ENCODE assay signal across 9 cellular contexts in the genomic region with DNA sequence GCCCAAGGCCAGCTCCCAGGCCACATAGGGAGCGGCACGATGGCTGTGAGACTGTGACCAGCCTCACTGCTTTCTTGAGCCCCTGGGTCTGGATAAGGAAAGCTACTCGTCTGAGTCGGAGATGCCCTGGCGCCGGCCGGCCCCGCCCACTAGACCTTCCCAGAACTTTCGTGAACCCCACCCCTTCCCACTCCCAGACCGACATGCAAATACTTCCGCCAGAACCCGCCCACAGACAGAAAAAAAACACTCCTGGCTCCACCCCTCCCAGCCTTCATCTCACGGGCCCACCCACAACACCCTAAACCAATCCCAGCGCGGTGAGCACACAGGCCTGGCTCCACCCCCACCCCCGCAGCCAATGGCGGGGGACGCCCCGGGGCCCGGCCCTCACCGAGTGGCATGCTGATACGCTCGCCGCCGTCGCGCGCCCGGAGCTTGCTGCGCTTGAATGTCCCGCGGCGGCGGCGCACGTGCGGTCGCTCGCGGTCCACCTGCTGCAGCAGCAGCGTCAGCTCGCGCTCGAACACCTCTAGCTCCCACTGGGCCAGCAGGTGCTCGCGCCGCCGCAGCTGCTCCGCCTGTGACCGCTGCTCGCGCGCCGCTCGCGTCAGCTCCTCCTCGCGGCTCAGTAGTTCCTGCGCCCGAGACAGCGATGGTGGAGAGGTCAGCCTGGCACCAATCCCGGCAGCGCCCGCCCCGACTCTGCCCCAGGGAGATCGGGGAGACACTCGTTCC. TPM values are rescaled to one million over a fixed set of nuclear protein-coding genes. Genes with fewer than 3 reads are reported as not detected.
DNase-seq lines count a peak whose midpoint lies in the region; ATAC-seq and TF ChIP-seq lines count a peak whose summit lies in the region.
"Had no signal": no experiment of that assay in that cellular context is flagged by ENCODE, and none has a peak within 500 bp of the region (broad histone marks: within the 10 kb centered on the region; RNA-seq: fewer than 3 reads in every experiment).

No MANE protein-coding gene starts in this region.

- H3K4me3 ChIP-seq in AG10803 (ENCODE audit: low read length) (peak overlapping the region; percentile 27), spleen (peak overlapping the region in 4 of 8 donors; percentile 7 to 48 (median 12))

- H3K27ac Mint-ChIP-seq in activated CD4-positive, alpha-beta T cell treated with anti-CD3 and anti-CD28 coated beads, Interleukin-2, amount 10 ng/mL, durations not matched to agents 7 days and 5 days, result no peak overlapping the region

- H3K27me3 ChIP-seq in spleen (replicated peaks in 1 of 7), result no peaks in the 10 kb centered on the region

- no peaks in the 10 kb centered on the region for H3K27me3 Mint-ChIP-seq in activated CD4-positive, alpha-beta T cell treated with anti-CD3 and anti-CD28 coated beads, Interleukin-2, amount 10 ng/mL, durations not matched to agents 7 days and 5 days

- intact Hi-C loops in spleen (cut with DNase I; ENCODE audit: low total_unique reads), result no loop called here

- POLR2A ChIA-PET in activated CD4-positive, alpha-beta T cell treated with anti-CD3 and anti-CD28 coated beads, Interleukin-2, amount 10 ng/mL, durations not matched to agents 7 days and 5 days (lab: Charles Lee), result no interaction called here

- no peaks in the 10 kb centered on the region for H3K9me3 Mint-ChIP-seq in activated CD4-positive, alpha-beta T cell treated with anti-CD3 and anti-CD28 coated beads, Interleukin-2, amount 10 ng/mL, durations not matched to agents 7 days and 5 days
- H3K9me3 Mint-ChIP-seq: activated naive CD4-positive, alpha-beta T cell treated with anti-CD3 and anti-CD28 coated beads, Interleukin-2, amount 50 U/mL, for 72 hours had no signal

- H3K36me3 ChIP-seq in spleen, result peaks cover 0 to 97% (median 79%) of the 10 kb centered on the region in 6 donors

- DNase-seq in AG10803 (ENCODE audit: low read depth) (peak; percentile 94), NCI-H2029 treated with DMSO at 0.1 percent for 48 hours (lab: John Stamatoyannopoulos, UW) (peak; percentile 87), dedifferentiated amniotic fluid mesenchymal stem cell (ENCODE audit: extremely low spot score) (peak; percentile 91), kidney tubule cell (ENCODE audit: low spot score) (peak; percentile 86), spleen (peak; percentile 90)
- no peak for DNase-seq in stimulated activated CD4-positive, alpha-beta T cell treated with anti-CD3 and anti-CD28 coated beads, Interleukin-2, amount 100 ng/mL, for 48 hours
- DNase-seq in activated CD4-positive, alpha-beta T cell treated with anti-CD3 and anti-CD28 coated beads, Interleukin-2, amount 10 ng/mL, durations not matched to agents 7 days and 5 days, result no peak

- no peaks in the 10 kb centered on the region for H3K9me3 ChIP-seq in spleen

- ATAC-seq in HG03342 (IDR thresholded peaks at IDR 0.05; ENCODE audit: unreplicated experiment), result no peak

- H3K4me3 Mint-ChIP-seq in activated CD4-positive, alpha-beta T cell treated with anti-CD3 and anti-CD28 coated beads, Interleukin-2, amount 10 ng/mL, durations not matched to agents 7 days and 5 days, result no peak overlapping the region

- CTCF ChIA-PET in activated CD4-positive, alpha-beta T cell treated with anti-CD3 and anti-CD28 coated beads, Interleukin-2, amount 10 ng/mL, durations not matched to agents 7 days and 5 days (lab: Charles Lee), result interaction anchor here (1.1 to 4.2 kb wide), 2 partner anchors 11 to 14 kb away, joined by 3 to 24 read pairs; no protein-coding TSS in a partner anchor

- WGBS in spleen, 5 donors, result 59 to 84% (median 73%) methylated on average over 25 to 67 of the region's 67 CpGs

- H3K36me3 Mint-ChIP-seq in activated CD4-positive, alpha-beta T cell treated with anti-CD3 and anti-CD28 coated beads, Interleukin-2, amount 10 ng/mL, durations not matched to agents 7 days and 5 days (ENCODE audit: low read depth), result peaks cover 39% of the 10 kb centered on the region

- TF ChIP-seq POLR2A in spleen (IDR thresholded peaks at IDR 0.05), result no peak

- TF ChIP-seq CTCF in AG10803 (conservative IDR thresholded peaks at IDR 0.05; ENCODE audit: low read length) (no peak), spleen (IDR thresholded peaks at IDR 0.05 in 8 of 11, conservative IDR thresholded peaks at IDR 0.05 in 3 of 11) (no peak)

- peaks cover 41 to 79% (median 60%) of the 10 kb centered on the region in 6 donors for H3K4me1 ChIP-seq in spleen

- H3K27ac ChIP-seq in spleen, result peak overlapping the region; percentile 58 to 83 (median 76)

- peaks cover 38% of the 10 kb centered on the region for H3K4me1 Mint-ChIP-seq in activated CD4-positive, alpha-beta T cell treated with anti-CD3 and anti-CD28 coated beads, Interleukin-2, amount 10 ng/mL, durations not matched to agents 7 days and 5 days

RNA-seq across cellular contexts. Expression of a gene that starts 7.0 kb away (rescaled TPM):
- 100 to 1,000 TPM in 3 of 7 donors, 10 to 100 TPM in 4; 93.5 to 158 (median 99.9) TPM for total RNA-seq in spleen
- 100 to 1,000 TPM in 1 of 3 donors, 10 to 100 TPM in 2; 29.4 to 109 (median 97.7) TPM for polyA plus RNA-seq in spleen
- total RNA-seq in activated CD4-positive, alpha-beta T cell treated with anti-CD3 and anti-CD28 coated beads, Interleukin-2, amount 10 ng/mL, durations not matched to agents 7 days and 5 days, result 10 to 100 TPM; 61.0 to 67.1 TPM

RNA-seq across cellular contexts. Expression of a gene that starts 8.5 kb away (rescaled TPM):
- 10 to 100 TPM; 38.6 to 51.3 (median 47.4) TPM for total RNA-seq in spleen
- 10 to 100 TPM in 2 of 3 donors, 1 to 10 TPM in 1; 9.2 to 24.9 (median 17.7) TPM for polyA plus RNA-seq in spleen
- 10 to 100 TPM; 47.7 to 50.2 TPM for total RNA-seq in activated CD4-positive, alpha-beta T cell treated with anti-CD3 and anti-CD28 coated beads, Interleukin-2, amount 10 ng/mL, durations not matched to agents 7 days and 5 days

RNA-seq across cellular contexts. Expression of a gene that starts 11.4 kb away (rescaled TPM):
- 1 to 10 TPM in 4 of 7 donors, under 1 TPM in 3; 0.63 to 3.2 (median 1.1) TPM for total RNA-seq in spleen
- 1 to 10 TPM; 1.9 to 6.2 (median 2.9) TPM for polyA plus RNA-seq in spleen
- total RNA-seq in activated CD4-positive, alpha-beta T cell treated with anti-CD3 and anti-CD28 coated beads, Interleukin-2, amount 10 ng/mL, durations not matched to agents 7 days and 5 days, result 1 to 10 TPM in 1 of 2 experiments, under 1 TPM in 1; 1.00 to 3.3 TPM

RNA-seq across cellular contexts. Expression of a gene that starts 30.9 kb away (rescaled TPM):
- total RNA-seq in spleen, result 100 to 1,000 TPM; 167 to 308 (median 255) TPM
- polyA plus RNA-seq in spleen, result 100 to 1,000 TPM; 269 to 423 (median 327) TPM
- total RNA-seq in activated CD4-positive, alpha-beta T cell treated with anti-CD3 and anti-CD28 coated beads, Interleukin-2, amount 10 ng/mL, durations not matched to agents 7 days and 5 days, result 100 to 1,000 TPM; 229 to 235 TPM

RNA-seq across cellular contexts. Expression of a gene that starts 31.2 kb away (rescaled TPM):
- total RNA-seq in spleen, result 100 to 1,000 TPM; 151 to 365 (median 242) TPM
- polyA plus RNA-seq in spleen, result 100 to 1,000 TPM in 2 of 3 donors, 10 to 100 TPM in 1; 44.3 to 174 (median 116) TPM
- 10 to 100 TPM; 69.2 to 96.7 TPM for total RNA-seq in activated CD4-positive, alpha-beta T cell treated with anti-CD3 and anti-CD28 coated beads, Interleukin-2, amount 10 ng/mL, durations not matched to agents 7 days and 5 days

Comparison
In these comparisons a context has a peak if more than half of its experiments do, and no peak if none do; other contexts are left out.
1. DNase-seq: peak in AG10803 (single experiment), NCI-H2029 treated with DMSO at 0.1 percent for 48 hours (single experiment), dedifferentiated amniotic fluid mesenchymal stem cell (single experiment), kidney tubule cell (single experiment) and spleen (single experiment); none in stimulated activated CD4-positive, alpha-beta T cell treated with anti-CD3 and anti-CD28 coated beads, Interleukin-2, amount 100 ng/mL, for 48 hours (0 of 2) and activated CD4-positive, alpha-beta T cell treated with anti-CD3 and anti-CD28 coated beads, Interleukin-2, amount 10 ng/mL, durations not matched to agents 7 days and 5 days (single experiment).